In genomic region chr4:51998837-51999236, GRCh38 we compare ENCODE assay signal across 33 cellular contexts.
"Had no signal": no experiment of that assay in that cellular context is flagged by ENCODE, and none has a peak within 500 bp of the region (broad histone marks: within the 10 kb centered on the region; RNA-seq: fewer than 3 reads in every experiment).

No MANE protein-coding gene starts in this region.

- H3K36me3 Mint-ChIP-seq: activated CD8-positive, alpha-beta memory T cell treated with anti-CD3 and anti-CD28 coated beads, Interleukin-2, amount 10 ng/mL, durations not matched to agents 7 days and 5 days; activated naive CD4-positive, alpha-beta T cell treated with anti-CD3 and anti-CD28 coated beads, Interleukin-2, amount 10 ng/mL, durations not matched to agents 7 days and 5 days; activated naive CD8-positive, alpha-beta T cell had no signal

- H3K27ac Mint-ChIP-seq: activated CD4-positive, alpha-beta memory T cell treated with anti-CD3 and anti-CD28 coated beads, Interleukin-2, amount 10 ng/mL, durations not matched to agents 7 days and 5 days; activated CD8-positive, alpha-beta memory T cell treated with anti-CD3 and anti-CD28 coated beads, Interleukin-2, amount 10 ng/mL, durations not matched to agents 7 days and 5 days; activated naive CD4-positive, alpha-beta T cell treated with anti-CD3 and anti-CD28 coated beads, Interleukin-2, amount 10 ng/mL, durations not matched to agents 7 days and 5 days; activated naive CD8-positive, alpha-beta T cell had no signal

- H3K9me3 ChIP-seq: MG63, SJSA1, SK-N-SH had no signal

- DNase-seq: activated CD4-positive, alpha-beta memory T cell treated with anti-CD3 and anti-CD28 coated beads, Interleukin-2, amount 10 ng/mL, durations not matched to agents 7 days and 5 days; activated CD4-positive, alpha-beta T cell treated with anti-CD3 and anti-CD28 coated beads for 1 hour; activated CD4-positive, alpha-beta T cell treated with anti-CD3 and anti-CD28 coated beads for 48 hours; activated CD4-positive, CD25-positive, alpha-beta regulatory T cell; activated CD8-positive, alpha-beta memory T cell treated with anti-CD3 and anti-CD28 coated beads for 24 hours; activated CD8-positive, alpha-beta memory T cell treated with anti-CD3 and anti-CD28 coated beads, Interleukin-2, amount 10 ng/mL, durations not matched to agents 7 days and 5 days; activated CD8-positive, alpha-beta memory T cell treated with anti-CD3 and anti-CD28 coated beads, Interleukin-2, amount 50 U/mL, for 48 hours; activated effector memory CD4-positive, alpha-beta T cell treated with Interleukin-2 at 50 U/mL for 16 hours; activated naive CD4-positive, alpha-beta T cell treated with anti-CD3 and anti-CD28 coated beads, Interleukin-2, amount 10 ng/mL, durations not matched to agents 7 days and 5 days; activated T-cell treated with anti-CD3 and anti-CD28 coated beads, Interleukin-2, amount 50 U/mL, for 48 hours; amniotic stem cell; aorta; brain microvascular endothelial cell; Karpas-422; KBM-7; MG63; NCI-H1092; NCI-H1436 treated with DMSO at 0.1 percent for 48 hours; NCI-H1694 treated with DMSO at 0.1 percent for 48 hours; NCI-H2029; NCI-H2107; NCI-H226; NCI-H446 treated with DMSO at 0.1 percent for 48 hours; SHP77; SK-N-SH; T-helper 2 cell; T-helper 9 cell had no signal

- H3K27me3 ChIP-seq: brain microvascular endothelial cell, cardiac muscle cell, MG63, SJSA1 had no signal

- H3K4me1 ChIP-seq: SJSA1 had no signal

- ATAC-seq: activated CD8-positive, alpha-beta memory T cell treated with anti-CD3 and anti-CD28 coated beads, Interleukin-2, amount 10 ng/mL, durations not matched to agents 7 days and 5 days; Panc1 had no signal

- H3K4me3 Mint-ChIP-seq: activated CD4-positive, alpha-beta memory T cell treated with anti-CD3 and anti-CD28 coated beads, Interleukin-2, amount 10 ng/mL, durations not matched to agents 7 days and 5 days; activated CD8-positive, alpha-beta memory T cell treated with anti-CD3 and anti-CD28 coated beads, Interleukin-2, amount 10 ng/mL, durations not matched to agents 7 days and 5 days; activated naive CD4-positive, alpha-beta T cell treated with anti-CD3 and anti-CD28 coated beads, Interleukin-2, amount 10 ng/mL, durations not matched to agents 7 days and 5 days; activated naive CD8-positive, alpha-beta T cell; central memory CD8-positive, alpha-beta T cell had no signal

- H3K36me3 ChIP-seq: brain microvascular endothelial cell, cardiac muscle cell, MG63, SJSA1 had no signal

- H3K4me1 Mint-ChIP-seq: activated CD4-positive, alpha-beta memory T cell treated with anti-CD3 and anti-CD28 coated beads, Interleukin-2, amount 10 ng/mL, durations not matched to agents 7 days and 5 days; activated CD8-positive, alpha-beta memory T cell treated with anti-CD3 and anti-CD28 coated beads, Interleukin-2, amount 10 ng/mL, durations not matched to agents 7 days and 5 days; activated naive CD4-positive, alpha-beta T cell treated with anti-CD3 and anti-CD28 coated beads, Interleukin-2, amount 10 ng/mL, durations not matched to agents 7 days and 5 days; central memory CD8-positive, alpha-beta T cell had no signal

- H3K27me3 Mint-ChIP-seq: activated CD4-positive, alpha-beta memory T cell treated with anti-CD3 and anti-CD28 coated beads, Interleukin-2, amount 10 ng/mL, durations not matched to agents 7 days and 5 days; activated CD8-positive, alpha-beta memory T cell treated with anti-CD3 and anti-CD28 coated beads, Interleukin-2, amount 10 ng/mL, durations not matched to agents 7 days and 5 days; activated naive CD4-positive, alpha-beta T cell treated with anti-CD3 and anti-CD28 coated beads, Interleukin-2, amount 10 ng/mL, durations not matched to agents 7 days and 5 days; central memory CD8-positive, alpha-beta T cell had no signal

- H3K4me3 ChIP-seq: cardiac muscle cell, MG63, SJSA1 had no signal

- H3K27ac ChIP-seq: brain microvascular endothelial cell, cardiac muscle cell, SJSA1, VCaP had no signal

- H3K9me3 Mint-ChIP-seq: activated CD4-positive, alpha-beta memory T cell treated with anti-CD3 and anti-CD28 coated beads, Interleukin-2, amount 10 ng/mL, durations not matched to agents 7 days and 5 days; activated naive CD4-positive, alpha-beta T cell treated with anti-CD3 and anti-CD28 coated beads, Interleukin-2, amount 10 ng/mL, durations not matched to agents 7 days and 5 days; central memory CD8-positive, alpha-beta T cell had no signal
